In genomic region chr11:60766547-60766946, GRCh38 we compare ENCODE assay signal across 33 cellular contexts. TPM values are rescaled to one million over a fixed set of nuclear protein-coding genes. Genes with fewer than 3 reads are reported as not detected.
"Had no signal": no experiment of that assay in that cellular context is flagged by ENCODE, and none has a peak within 500 bp of the region (broad histone marks: within the 10 kb centered on the region; RNA-seq: fewer than 3 reads in every experiment).

No MANE protein-coding gene starts in this region.

- H3K36me3 Mint-ChIP-seq: activated CD8-positive, alpha-beta memory T cell treated with anti-CD3 and anti-CD28 coated beads, Interleukin-2, amount 10 ng/mL, durations not matched to agents 7 days and 5 days; activated naive CD8-positive, alpha-beta T cell treated with anti-CD3 and anti-CD28 coated beads for 36 hours; T-cell had no signal

- H3K27me3 ChIP-seq: Peyer's patch had no signal

- ATAC-seq: activated T-helper 17 cell treated with anti-CD3 and anti-CD28 coated beads, Interleukin-2, amount 50 U/mL, for 72 hours; PC-3; Right ventricle myocardium inferior; T-cell had no signal

- H3K4me3 ChIP-seq: Peyer's patch had no signal

- H3K4me1 ChIP-seq: Peyer's patch had no signal

- H3K36me3 ChIP-seq: brain microvascular endothelial cell, Peyer's patch, WERI-Rb-1 had no signal

- H3K27ac ChIP-seq: brain microvascular endothelial cell, Peyer's patch, RWPE1, WERI-Rb-1 had no signal

- DNase-seq: activated CD4-positive, alpha-beta T cell treated with anti-CD3 and anti-CD28 coated beads for 1 hour; activated CD4-positive, CD25-positive, alpha-beta regulatory T cell; activated CD8-positive, alpha-beta memory T cell treated with anti-CD3 and anti-CD28 coated beads for 24 hours; activated CD8-positive, alpha-beta memory T cell treated with anti-CD3 and anti-CD28 coated beads, Interleukin-2, amount 10 ng/mL, durations not matched to agents 7 days and 5 days; activated naive CD4-positive, alpha-beta T cell; activated naive CD4-positive, alpha-beta T cell treated with anti-CD3 and anti-CD28 coated beads, Interleukin-2, amount 50 U/mL, for 16 hours; amniotic stem cell; brain microvascular endothelial cell; NCI-H1105; NCI-H1436; NCI-H1694; NCI-H1930; NCI-H2081 treated with DMSO at 0.1 percent for 48 hours; NCI-H345; NCI-H524 treated with DMSO at 0.1 percent for 48 hours; NK-92 treated with Interleukin-12 subunit alpha and Interleukin-12 subunit beta, amount 100 ng/mL, for 24 hours; PC-3; SIG-M5; T-cell; T-helper 17 cell; T-helper 9 cell; WERI-Rb-1 had no signal

- H3K9me3 Mint-ChIP-seq: activated CD4-positive, alpha-beta memory T cell treated with anti-CD3 and anti-CD28 coated beads, Interleukin-2, amount 10 ng/mL, durations not matched to agents 7 days and 5 days; activated naive CD8-positive, alpha-beta T cell treated with anti-CD3 and anti-CD28 coated beads for 36 hours; activated T-helper 17 cell treated with anti-CD3 and anti-CD28 coated beads, Interleukin-2, amount 50 U/mL, for 72 hours; central memory CD8-positive, alpha-beta T cell; T-cell had no signal

- H3K27ac Mint-ChIP-seq: activated CD4-positive, alpha-beta memory T cell treated with anti-CD3 and anti-CD28 coated beads, Interleukin-2, amount 10 ng/mL, durations not matched to agents 7 days and 5 days; activated CD8-positive, alpha-beta memory T cell treated with anti-CD3 and anti-CD28 coated beads, Interleukin-2, amount 10 ng/mL, durations not matched to agents 7 days and 5 days; activated naive CD8-positive, alpha-beta T cell treated with anti-CD3 and anti-CD28 coated beads for 36 hours; activated T-helper 17 cell treated with anti-CD3 and anti-CD28 coated beads, Interleukin-2, amount 50 U/mL, for 72 hours; T-cell; T-helper 17 cell had no signal

- H3K4me1 Mint-ChIP-seq: central memory CD8-positive, alpha-beta T cell; T-cell; T-helper 17 cell had no signal

- H3K4me3 Mint-ChIP-seq: activated CD4-positive, alpha-beta memory T cell treated with anti-CD3 and anti-CD28 coated beads, Interleukin-2, amount 10 ng/mL, durations not matched to agents 7 days and 5 days; activated CD8-positive, alpha-beta memory T cell treated with anti-CD3 and anti-CD28 coated beads, Interleukin-2, amount 10 ng/mL, durations not matched to agents 7 days and 5 days; activated naive CD8-positive, alpha-beta T cell treated with anti-CD3 and anti-CD28 coated beads for 36 hours; activated T-helper 17 cell treated with anti-CD3 and anti-CD28 coated beads, Interleukin-2, amount 50 U/mL, for 72 hours; central memory CD8-positive, alpha-beta T cell; T-cell; T-helper 17 cell had no signal

- H3K9me3 ChIP-seq: Peyer's patch had no signal

RNA-seq across cellular contexts. Expression of gene MS4A15, which starts 9.9 kb away (rescaled TPM):
- total RNA-seq: activated CD4-positive, alpha-beta memory T cell treated with anti-CD3 and anti-CD28 coated beads, Interleukin-2, amount 10 ng/mL, durations not matched to agents 7 days and 5 days; activated CD8-positive, alpha-beta memory T cell treated with anti-CD3 and anti-CD28 coated beads, Interleukin-2, amount 10 ng/mL, durations not matched to agents 7 days and 5 days; activated naive CD8-positive, alpha-beta T cell treated with anti-CD3 and anti-CD28 coated beads for 36 hours; activated T-helper 17 cell treated with anti-CD3 and anti-CD28 coated beads, Interleukin-2, amount 50 U/mL, for 72 hours; aorta; MCF 10A; NCI-H460; PC-3; Right ventricle myocardium inferior; SK-MEL-5; T-cell; T-helper 17 cell had no signal

RNA-seq across cellular contexts. Expression of gene MS4A10, which starts 18.6 kb away (rescaled TPM):
- total RNA-seq: activated CD4-positive, alpha-beta memory T cell treated with anti-CD3 and anti-CD28 coated beads, Interleukin-2, amount 10 ng/mL, durations not matched to agents 7 days and 5 days; activated CD8-positive, alpha-beta memory T cell treated with anti-CD3 and anti-CD28 coated beads, Interleukin-2, amount 10 ng/mL, durations not matched to agents 7 days and 5 days; activated naive CD8-positive, alpha-beta T cell treated with anti-CD3 and anti-CD28 coated beads for 36 hours; activated T-helper 17 cell treated with anti-CD3 and anti-CD28 coated beads, Interleukin-2, amount 50 U/mL, for 72 hours; aorta; MCF 10A; NCI-H460; PC-3; Right ventricle myocardium inferior; SK-MEL-5; T-cell; T-helper 17 cell had no signal

RNA-seq across cellular contexts. Expression of gene MS4A18, which starts 42.0 kb away (rescaled TPM):
- total RNA-seq: activated CD4-positive, alpha-beta memory T cell treated with anti-CD3 and anti-CD28 coated beads, Interleukin-2, amount 10 ng/mL, durations not matched to agents 7 days and 5 days; activated CD8-positive, alpha-beta memory T cell treated with anti-CD3 and anti-CD28 coated beads, Interleukin-2, amount 10 ng/mL, durations not matched to agents 7 days and 5 days; activated naive CD8-positive, alpha-beta T cell treated with anti-CD3 and anti-CD28 coated beads for 36 hours; activated T-helper 17 cell treated with anti-CD3 and anti-CD28 coated beads, Interleukin-2, amount 50 U/mL, for 72 hours; aorta; MCF 10A; NCI-H460; PC-3; Right ventricle myocardium inferior; SK-MEL-5; T-cell; T-helper 17 cell had no signal
- polyA plus RNA-seq: aorta had no signal
